1 cellular context compared by ENCODE assay signal in genomic region chr1:32013386-32014198, GRCh38.
TF ChIP-seq lines count a peak whose summit lies in the region.

TSS of gene KHDRBS1 (plus strand) at chr1:32013868. CDS start at chr1:32013996, 128 bp downstream.

TF ChIP-seq in HepG2, 621 proteins besides CTCF, POLR2A, EP300 and RAD21 (continued from another document and continues in another):
- no peak; the same call in 1 of the 2 replicates for TF ChIP-seq ZFP41 (CRISPR knock-in tag; IDR thresholded peaks at IDR 0.05; ENCODE audit: borderline replicate concordance)
- no peak for TF ChIP-seq ZNF652 (CRISPR knock-in tag; IDR thresholded peaks at IDR 0.05; ENCODE audit: borderline replicate concordance, low read depth)
- TF ChIP-seq ZNF788 (CRISPR knock-in tag; IDR thresholded peaks at IDR 0.05; ENCODE audit: borderline replicate concordance) = peak; percentile 55; the same call in 1 of the 2 replicates
- TF ChIP-seq, protein P1, sequence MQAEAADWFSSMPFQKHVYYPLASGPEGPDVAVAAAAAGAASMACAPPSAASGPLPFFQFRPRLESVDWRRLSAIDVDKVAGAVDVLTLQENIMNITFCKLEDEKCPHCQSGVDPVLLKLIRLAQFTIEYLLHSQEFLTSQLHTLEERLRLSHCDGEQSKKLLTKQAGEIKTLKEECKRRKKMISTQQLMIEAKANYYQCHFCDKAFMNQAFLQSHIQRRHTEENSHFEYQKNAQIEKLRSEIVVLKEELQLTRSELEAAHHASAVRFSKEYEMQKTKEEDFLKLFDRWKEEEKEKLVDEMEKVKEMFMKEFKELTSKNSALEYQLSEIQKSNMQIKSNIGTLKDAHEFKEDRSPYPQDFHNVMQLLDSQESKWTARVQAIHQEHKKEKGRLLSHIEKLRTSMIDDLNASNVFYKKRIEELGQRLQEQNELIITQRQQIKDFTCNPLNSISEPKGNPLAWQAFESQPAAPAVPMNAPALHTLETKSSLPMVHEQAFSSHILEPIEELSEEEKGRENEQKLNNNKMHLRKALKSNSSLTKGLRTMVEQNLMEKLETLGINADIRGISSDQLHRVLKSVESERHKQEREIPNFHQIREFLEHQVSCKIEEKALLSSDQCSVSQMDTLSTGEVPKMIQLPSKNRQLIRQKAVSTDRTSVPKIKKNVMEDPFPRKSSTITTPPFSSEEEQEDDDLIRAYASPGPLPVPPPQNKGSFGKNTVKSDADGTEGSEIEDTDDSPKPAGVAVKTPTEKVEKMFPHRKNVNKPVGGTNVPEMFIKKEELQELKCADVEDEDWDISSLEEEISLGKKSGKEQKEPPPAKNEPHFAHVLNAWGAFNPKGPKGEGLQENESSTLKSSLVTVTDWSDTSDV (CRISPR knock-in tag; IDR thresholded peaks at IDR 0.05) = no peak
- no peak for TF ChIP-seq ZC3H4 (CRISPR knock-in tag; IDR thresholded peaks at IDR 0.05; ENCODE audit: borderline replicate concordance)
- TF ChIP-seq CCAR2 (optimal IDR thresholded peaks at IDR 0.05; ENCODE audit: low read depth, low read length) = no peak
- peak; percentile 81; the same call in 1 of the 2 replicates for TF ChIP-seq NCOA1 (CRISPR knock-in tag; IDR thresholded peaks at IDR 0.05)
- no peak for TF ChIP-seq STAT5B (CRISPR knock-in tag; IDR thresholded peaks at IDR 0.05)
- TF ChIP-seq SMYD3 (CRISPR knock-in tag; IDR thresholded peaks at IDR 0.05) = 0 out of 2 replicates have a peak, but pooled peaks have one; percentile 22
- TF ChIP-seq ZHX2 (IDR thresholded peaks at IDR 0.05; ENCODE audit: low read depth) = peak; percentile 50; the same call in 1 of the 2 replicates
- 0 out of 2 replicates have a peak, but pooled peaks have one; percentile 26 for TF ChIP-seq ZHX2 (CRISPR knock-in tag; IDR thresholded peaks at IDR 0.05; ENCODE audit: borderline replicate concordance)
- no peak for TF ChIP-seq RCOR2 (CRISPR knock-in tag; IDR thresholded peaks at IDR 0.05)
- TF ChIP-seq SMARCE1 (IDR thresholded peaks at IDR 0.05; ENCODE audit: borderline replicate concordance) = no peak
- TF ChIP-seq SKIL (CRISPR knock-in tag; IDR thresholded peaks at IDR 0.05; ENCODE audit: borderline replicate concordance) = no peak
- no peak for TF ChIP-seq ZNF101 (CRISPR knock-in tag; IDR thresholded peaks at IDR 0.05; ENCODE audit: borderline replicate concordance, low read depth)
- peak; percentile 85 for TF ChIP-seq MXD4 (CRISPR knock-in tag; IDR thresholded peaks at IDR 0.05)
- TF ChIP-seq TAF1 (CRISPR knock-in tag; IDR thresholded peaks at IDR 0.05) = peak; percentile 93
- no peak; the same call in 1 of the 2 replicates for TF ChIP-seq ZNF256 (CRISPR knock-in tag; conservative IDR thresholded peaks at IDR 0.05)
- no peak for TF ChIP-seq ZNF615 (CRISPR knock-in tag; IDR thresholded peaks at IDR 0.05; ENCODE audit: borderline replicate concordance)
- TF ChIP-seq ZNF687 (CRISPR knock-in tag; IDR thresholded peaks at IDR 0.05) = peak; percentile 98
- no peak for TF ChIP-seq FIP1L1 (IDR thresholded peaks at IDR 0.05; ENCODE audit: borderline replicate concordance, insufficient read depth, low read depth, low read length)
- TF ChIP-seq ATF7-NPFF (CRISPR knock-in tag; IDR thresholded peaks at IDR 0.05; ENCODE audit: low read depth) = peak; percentile 82; the same call in 1 of the 2 replicates
- no peak for TF ChIP-seq PLRG1 (conservative IDR thresholded peaks at IDR 0.05)
- TF ChIP-seq ZNF781 (CRISPR knock-in tag; IDR thresholded peaks at IDR 0.05; ENCODE audit: borderline replicate concordance, not compliant biosample characterization) = peak; percentile 70
- TF ChIP-seq NCOA5 (CRISPR knock-in tag; IDR thresholded peaks at IDR 0.05) = no peak
- no peak for TF ChIP-seq PHB2 (IDR thresholded peaks at IDR 0.05; ENCODE audit: partially characterized antibody)
- no peak for TF ChIP-seq MBD4 (IDR thresholded peaks at IDR 0.05; ENCODE audit: borderline replicate concordance, low read length)
- no peak; the same call in 1 of the 2 replicates for TF ChIP-seq ZFP36L1 (CRISPR knock-in tag; IDR thresholded peaks at IDR 0.05)
- TF ChIP-seq THAP9 (CRISPR knock-in tag; IDR thresholded peaks at IDR 0.05; ENCODE audit: borderline replicate concordance) = peak; percentile 72; the same call in 1 of the 2 replicates
- TF ChIP-seq MYPOP (CRISPR knock-in tag; IDR thresholded peaks at IDR 0.05) = peak; percentile 82; the same call in 1 of the 2 replicates
- peak; percentile 82; the same call in 1 of the 2 replicates for TF ChIP-seq ZNF329 (CRISPR knock-in tag; IDR thresholded peaks at IDR 0.05; ENCODE audit: low read depth)
- no peak; the same call in 1 of the 2 replicates for TF ChIP-seq ZNF296 (CRISPR knock-in tag; conservative IDR thresholded peaks at IDR 0.05)
- TF ChIP-seq DNMT1 (CRISPR knock-in tag; IDR thresholded peaks at IDR 0.05) = peak; percentile 83; the same call in 1 of the 2 replicates
- TF ChIP-seq ZNF841 (CRISPR knock-in tag; IDR thresholded peaks at IDR 0.05; ENCODE audit: borderline replicate concordance) = no peak; the same call in 1 of the 2 replicates
- TF ChIP-seq, protein P2, sequence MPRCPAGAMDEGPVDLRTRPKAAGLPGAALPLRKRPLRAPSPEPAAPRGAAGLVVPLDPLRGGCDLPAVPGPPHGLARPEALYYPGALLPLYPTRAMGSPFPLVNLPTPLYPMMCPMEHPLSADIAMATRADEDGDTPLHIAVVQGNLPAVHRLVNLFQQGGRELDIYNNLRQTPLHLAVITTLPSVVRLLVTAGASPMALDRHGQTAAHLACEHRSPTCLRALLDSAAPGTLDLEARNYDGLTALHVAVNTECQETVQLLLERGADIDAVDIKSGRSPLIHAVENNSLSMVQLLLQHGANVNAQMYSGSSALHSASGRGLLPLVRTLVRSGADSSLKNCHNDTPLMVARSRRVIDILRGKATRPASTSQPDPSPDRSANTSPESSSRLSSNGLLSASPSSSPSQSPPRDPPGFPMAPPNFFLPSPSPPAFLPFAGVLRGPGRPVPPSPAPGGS (CRISPR knock-in tag; IDR thresholded peaks at IDR 0.05) = peak; percentile 57; the same call in 1 of the 2 replicates
- TF ChIP-seq YY1 (IDR thresholded peaks at IDR 0.05; ENCODE audit: insufficient read depth, insufficient replicate concordance, low read depth, low read length) = peak; percentile 31
- TF ChIP-seq, protein P3, sequence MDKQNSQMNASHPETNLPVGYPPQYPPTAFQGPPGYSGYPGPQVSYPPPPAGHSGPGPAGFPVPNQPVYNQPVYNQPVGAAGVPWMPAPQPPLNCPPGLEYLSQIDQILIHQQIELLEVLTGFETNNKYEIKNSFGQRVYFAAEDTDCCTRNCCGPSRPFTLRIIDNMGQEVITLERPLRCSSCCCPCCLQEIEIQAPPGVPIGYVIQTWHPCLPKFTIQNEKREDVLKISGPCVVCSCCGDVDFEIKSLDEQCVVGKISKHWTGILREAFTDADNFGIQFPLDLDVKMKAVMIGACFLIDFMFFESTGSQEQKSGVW (CRISPR knock-in tag; IDR thresholded peaks at IDR 0.05; ENCODE audit: borderline replicate concordance) = no peak; the same call in 1 of the 2 replicates
- TF ChIP-seq CEBPG (CRISPR knock-in tag; IDR thresholded peaks at IDR 0.05) = peak; percentile 2; the same call in 1 of the 2 replicates
